8 cellular contexts compared by ENCODE assay signal in genomic region chr4:122151982-122152698, GRCh38. TPM values are rescaled to one million over a fixed set of nuclear protein-coding genes. Genes with fewer than 3 reads are reported as not detected.
DNase-seq lines count a peak whose midpoint lies in the region; ATAC-seq lines count a peak whose summit lies in the region.

TSS of gene BLTP1 (plus strand) at chr4:122152331. CDS start at chr4:122170648, 18,317 bp downstream.

- peaks cover 6% of the 10 kb centered on the region for H3K4me1 ChIP-seq in HUES64 (ENCODE audit: insufficient read depth, low read length)
- no peaks in the 10 kb centered on the region for H3K4me1 ChIP-seq in esophagus (ENCODE audit: control insufficient read depth in 2 of 2, insufficient read depth in 2 of 2, low read length in 1 of 2)
- no peaks in the 10 kb centered on the region for H3K4me1 ChIP-seq in mucosa of stomach (ENCODE audit: control insufficient read depth, insufficient read depth, low read length)

- H3K36me3 ChIP-seq in HUES64 (ENCODE audit: insufficient read depth, low read length) (peaks cover 24% of the 10 kb centered on the region), esophagus (ENCODE audit: control insufficient read depth in 2 of 2, insufficient read depth in 2 of 2, low read length in 1 of 2) (no peaks in the 10 kb centered on the region), mucosa of stomach (ENCODE audit: control insufficient read depth, insufficient read depth, low read length) (no peaks in the 10 kb centered on the region)

- WGBS in HUES64: under 1% methylated on average over 50 of the region's 50 CpGs
- WGBS in esophagus, 2 donors: 0 to 1% methylated on average over 47 to 50 of the region's 50 CpGs

- no peaks in the 10 kb centered on the region for H3K27me3 Mint-ChIP-seq in activated T-cell treated with anti-CD3 and anti-CD28 coated beads, Interleukin-2, amount 50 U/mL, for 24 hours

- peak; percentile 91 for ATAC-seq in GM21447 (IDR thresholded peaks at IDR 0.05; ENCODE audit: unreplicated experiment)

- H3K27ac Mint-ChIP-seq in activated T-cell treated with anti-CD3 and anti-CD28 coated beads, Interleukin-2, amount 50 U/mL, for 24 hours: peak within 1 kb of the TSS; percentile 95

- peak; percentile 85 for DNase-seq in DMS 273 (lab: John Stamatoyannopoulos, UW; ENCODE audit: unreplicated experiment)
- DNase-seq in OCI-M2 (lab: John Stamatoyannopoulos, UW; ENCODE audit: unreplicated experiment): peak; percentile 27
- peak; percentile 92 for DNase-seq in activated T-cell treated with anti-CD3 and anti-CD28 coated beads, Interleukin-2, amount 50 U/mL, for 24 hours
- peak; percentile 72 to 80 for DNase-seq in stimulated activated CD8-positive, alpha-beta memory T cell treated with anti-CD3 and anti-CD28 coated beads, Interleukin-7, amount 100 ng/mL, for 1 hour (ENCODE audit: low read depth in 2 of 2)

- H3K36me3 Mint-ChIP-seq in activated T-cell treated with anti-CD3 and anti-CD28 coated beads, Interleukin-2, amount 50 U/mL, for 24 hours (ENCODE audit: low read depth): peaks cover 31% of the 10 kb centered on the region

- H3K4me3 ChIP-seq in HUES64 (ENCODE audit: low read length) (peak within 1 kb of the TSS; percentile 93), esophagus (ENCODE audit: low read depth in 1 of 2, low read length in 2 of 2) (peak within 1 kb of the TSS; percentile 89 to 91), mucosa of stomach (ENCODE audit: low read length) (peak within 1 kb of the TSS; percentile 92)

- 0 out of 2 replicates have a peak, but pooled peaks cover 4% of the 10 kb centered on the region for H3K9me3 ChIP-seq in HUES64 (ENCODE audit: insufficient read depth, low read depth, low read length)
- no peaks in the 10 kb centered on the region for H3K9me3 ChIP-seq in esophagus (ENCODE audit: control insufficient read depth in 2 of 2, insufficient read depth in 1 of 2, low read depth in 1 of 2, low read length in 1 of 2)
- H3K9me3 ChIP-seq in mucosa of stomach (ENCODE audit: control insufficient read depth, low read length): no peaks in the 10 kb centered on the region

- H3K27me3 ChIP-seq in HUES64 (ENCODE audit: insufficient read depth, low read length) (no peaks in the 10 kb centered on the region), esophagus (ENCODE audit: control insufficient read depth in 1 of 2, insufficient read depth in 2 of 2, low read length in 2 of 2) (no peaks in the 10 kb centered on the region), mucosa of stomach (ENCODE audit: control insufficient read depth, insufficient read depth, low read length) (no peaks in the 10 kb centered on the region)

- peak within 1 kb of the TSS; percentile 63 for H3K27ac ChIP-seq in HUES64 (ENCODE audit: low read depth, low read length)
- peak within 1 kb of the TSS; percentile 95 for H3K27ac ChIP-seq in esophagus (ENCODE audit: low read depth in 2 of 2, low read length in 1 of 2)

- peaks cover 64% of the 10 kb centered on the region for H3K4me1 Mint-ChIP-seq in activated T-cell treated with anti-CD3 and anti-CD28 coated beads, Interleukin-2, amount 50 U/mL, for 24 hours (ENCODE audit: low read depth)

- peaks cover 1% of the 10 kb centered on the region for H3K9me3 Mint-ChIP-seq in activated T-cell treated with anti-CD3 and anti-CD28 coated beads, Interleukin-2, amount 50 U/mL, for 24 hours

- peak within 1 kb of the TSS; percentile 86 for H3K4me3 Mint-ChIP-seq in activated T-cell treated with anti-CD3 and anti-CD28 coated beads, Interleukin-2, amount 50 U/mL, for 24 hours

- peak within 1 kb of the TSS; percentile 73 for H3K9ac ChIP-seq in HUES64 (ENCODE audit: low read depth, low read length)
- peak within 1 kb of the TSS; percentile 92 for H3K9ac ChIP-seq in mucosa of stomach (ENCODE audit: low read length)

RNA-seq across cellular contexts. Expression of gene BLTP1, which starts in this region (rescaled TPM):
- polyA plus RNA-seq in HUES64 (2013, experiment 1 of 2): 18.6 TPM
- 22.6 TPM for polyA plus RNA-seq in HUES64 (2013, experiment 2 of 2)
- 10 to 100 TPM; 11.5 to 12.0 TPM for polyA plus RNA-seq in esophagus

Comparison
In these comparisons a context has a peak if more than half of its experiments do, and no peak if none do; other contexts are left out.
1. Peak in every context shown above with its lines: DNase-seq, ATAC-seq, H3K4me3 ChIP-seq and H3K27ac ChIP-seq.
2. DNase-seq: peak in every context shown above with its lines; median percentile 92 in activated T-cell treated with anti-CD3 and anti-CD28 coated beads, Interleukin-2, amount 50 U/mL, for 24 hours; 85 in DMS 273; 76 in stimulated activated CD8-positive, alpha-beta memory T cell treated with anti-CD3 and anti-CD28 coated beads, Interleukin-7, amount 100 ng/mL, for 1 hour; 27 in OCI-M2.